29 cellular contexts compared by ENCODE assay signal in genomic region chr2:1987379-1987778, GRCh38.
"Had no signal": no experiment of that assay in that cellular context is flagged by ENCODE, and none has a peak within 500 bp of the region (broad histone marks: within the 10 kb centered on the region; RNA-seq: fewer than 3 reads in every experiment).

No MANE protein-coding gene starts in this region.

- H3K4me2 ChIP-seq: smooth muscle cell had no signal

- H3K27ac ChIP-seq: epithelial cell of prostate, esophagus squamous epithelium, heart right ventricle, lower lobe of right lung, parathyroid adenoma, psoas muscle, right atrium auricular region, suprapubic skin, tibial nerve, WERI-Rb-1 had no signal

- DNase-seq: activated CD4-positive, alpha-beta memory T cell treated with anti-CD3 and anti-CD28 coated beads for 36 hours; activated CD4-positive, alpha-beta T cell treated with anti-CD3 and anti-CD28 coated beads, Interleukin-2, amount 10 ng/mL, durations not matched to agents 24 days and 14 days; activated gamma-delta T cell treated with Interleukin-2 at 50 U/mL for 16 hours; activated naive CD4-positive, alpha-beta T cell treated with anti-CD3 and anti-CD28 coated beads, Interleukin-2, amount 50 U/mL, for 16 hours; activated T-cell treated with anti-CD3 and anti-CD28 coated beads, Interleukin-2, amount 50 U/mL, for 4 hours; amniotic stem cell; effector CD8-positive, alpha-beta T cell; esophagus squamous epithelium; foreskin melanocyte; heart right ventricle; kidney glomerular epithelial cell; lower lobe of right lung; mesenchymal stem cell; naive thymus-derived CD8-positive, alpha-beta T cell; nucleus accumbens; psoas muscle; stimulated activated CD4-positive, alpha-beta T cell treated with anti-CD3 and anti-CD28 coated beads, Interleukin-1b, Interleukin-23, amount 100 ng/mL, for 48 hours; stimulated activated naive CD4-positive, alpha-beta T cell; T-helper 9 cell; WERI-Rb-1 had no signal

- H3K9ac ChIP-seq: parathyroid adenoma had no signal

- H3K4me3 ChIP-seq: esophagus squamous epithelium, heart right ventricle, lower lobe of right lung, psoas muscle, right atrium auricular region, smooth muscle cell, suprapubic skin, tibial nerve had no signal

- H2AFZ ChIP-seq: parathyroid adenoma had no signal

- H3K27me3 ChIP-seq: esophagus squamous epithelium, heart right ventricle, right atrium auricular region, tibial nerve had no signal

- H3K36me3 ChIP-seq: esophagus squamous epithelium, heart right ventricle, lower lobe of right lung, right atrium auricular region, suprapubic skin, tibial nerve, WERI-Rb-1 had no signal

- H3K4me1 ChIP-seq: lower lobe of right lung, parathyroid adenoma, psoas muscle, tibial nerve had no signal

- H3K9me3 ChIP-seq: esophagus squamous epithelium, lower lobe of right lung, psoas muscle, right atrium auricular region, suprapubic skin, tibial nerve had no signal

- ATAC-seq: activated CD4-positive, CD25-positive, alpha-beta regulatory T cell treated with anti-CD3 and anti-CD28 coated beads, Interleukin-2, amount 50 U/mL, for 24 hours; activated T-cell treated with anti-CD3 and anti-CD28 coated beads, Interleukin-2, amount 50 U/mL, for 4 hours; activated T-helper 17 cell treated with anti-CD3 and anti-CD28 coated beads, Interleukin-2, amount 50 U/mL, for 72 hours; heart right ventricle; left lobe of liver; naive thymus-derived CD8-positive, alpha-beta T cell; psoas muscle had no signal
